12 cellular contexts compared by ENCODE assay signal in genomic region chr2:48398285-48399135, GRCh38. TPM values are rescaled to one million over a fixed set of nuclear protein-coding genes. Genes with fewer than 3 reads are reported as not detected.
DNase-seq lines count a peak whose midpoint lies in the region; ATAC-seq and TF ChIP-seq lines count a peak whose summit lies in the region.
"Had no signal": no experiment of that assay in that cellular context is flagged by ENCODE, and none has a peak within 500 bp of the region (broad histone marks: within the 10 kb centered on the region; RNA-seq: fewer than 3 reads in every experiment).

No MANE protein-coding gene starts in this region.

- H3K4me1 Mint-ChIP-seq in natural killer cell treated with Interleukin-12 subunit alpha and Interleukin-12 subunit beta and Interleukin-15 and Interleukin-18, amount 100 ng/mL, for 72 hours (ENCODE audit: low read depth in 2 of 2) = peaks cover 3 to 5% of the 10 kb centered on the region in 2 donors

- H3K9me3 Mint-ChIP-seq in natural killer cell treated with Interleukin-12 subunit alpha and Interleukin-12 subunit beta and Interleukin-15 and Interleukin-18, amount 100 ng/mL, for 72 hours = no peaks in the 10 kb centered on the region

- TF ChIP-seq POLR2A in spleen (IDR thresholded peaks at IDR 0.05) = no peak

- peak overlapping the region; percentile 54 for H3K4me2 ChIP-seq in neural cell (ENCODE audit: low read length)

- no peaks in the 10 kb centered on the region for H3K36me3 Mint-ChIP-seq in natural killer cell treated with Interleukin-12 subunit alpha and Interleukin-12 subunit beta and Interleukin-15 and Interleukin-18, amount 100 ng/mL, for 72 hours

- no peak for ATAC-seq in natural killer cell treated with Interleukin-12 subunit alpha and Interleukin-12 subunit beta and Interleukin-15 and Interleukin-18, amount 100 ng/mL, for 72 hours
- ATAC-seq in HG02610 (IDR thresholded peaks at IDR 0.05; ENCODE audit: unreplicated experiment) = no peak

- H3K27me3 Mint-ChIP-seq in natural killer cell treated with Interleukin-12 subunit alpha and Interleukin-12 subunit beta and Interleukin-15 and Interleukin-18, amount 100 ng/mL, for 72 hours = peaks cover 0 to 6% of the 10 kb centered on the region in 2 donors

- H3K36me3 ChIP-seq in neural cell (ENCODE audit: insufficient read depth, low read length) (no peaks in the 10 kb centered on the region), spleen (no peaks in the 10 kb centered on the region)
- H3K36me3 ChIP-seq: thyroid gland had no signal

- TF ChIP-seq RAD21 in neural cell (conservative IDR thresholded peaks at IDR 0.05) = no peak

- no peak for TF ChIP-seq CTCF in cardiac fibroblast (IDR thresholded peaks at IDR 0.05; ENCODE audit: low read depth, low read length)
- TF ChIP-seq CTCF in neural cell (IDR thresholded peaks at IDR 0.05; ENCODE audit: poor library complexity, severe bottlenecking) = peak; percentile 45
- no peak for TF ChIP-seq CTCF in spleen (IDR thresholded peaks at IDR 0.05 in 8 of 11, conservative IDR thresholded peaks at IDR 0.05 in 3 of 11)

- peaks cover 0 to 20% (median 0%) of the 10 kb centered on the region in 6 donors for H3K4me1 ChIP-seq in spleen
- H3K4me1 ChIP-seq: thyroid gland had no signal

- no peak for DNase-seq in HEK293T (ENCODE audit: extremely low spot score)
- peak; percentile 75 to 89 for DNase-seq in NCI-H1930 (lab: John Stamatoyannopoulos, UW)
- DNase-seq in cardiac fibroblast (ENCODE audit: low read depth in 2 of 2) = peak; percentile 31
- DNase-seq in spleen = no peak
- DNase-seq in activated CD8-positive, alpha-beta memory T cell treated with anti-CD3 and anti-CD28 coated beads, Interleukin-2, amount 50 U/mL, for 4 hours = no peak
- DNase-seq in natural killer cell treated with Interleukin-12 subunit alpha and Interleukin-12 subunit beta and Interleukin-15 and Interleukin-18, amount 100 ng/mL, for 72 hours (ENCODE audit: low spot score) = no peak
- DNase-seq: Calu3; NK-92 treated with Interleukin-12 subunit alpha and Interleukin-12 subunit beta, amount 100 ng/mL, for 24 hours; thyroid gland had no signal

- peak overlapping the region; percentile 97 for H3K27ac ChIP-seq in neural cell (ENCODE audit: low read length)
- no peak overlapping the region for H3K27ac ChIP-seq in spleen
- H3K27ac ChIP-seq: thyroid gland had no signal

- CTCF ChIA-PET in HEK293T (lab: Yijun Ruan, JAX) = no interaction called here

- H3K9me2 ChIP-seq in neural cell (ENCODE audit: insufficient read depth, low read length) = no peaks in the 10 kb centered on the region

- H3K9me3 ChIP-seq in neural cell (ENCODE audit: low read length) = no peaks in the 10 kb centered on the region
- no peaks in the 10 kb centered on the region for H3K9me3 ChIP-seq in spleen
- H3K9me3 ChIP-seq: thyroid gland had no signal

- POLR2A ChIA-PET in HEK293T (lab: Yijun Ruan, JAX) = no interaction called here

- H2AFZ ChIP-seq in neural cell (ENCODE audit: low read depth, low read length) = peak overlapping the region; percentile 54

- no peak overlapping the region for H3K27ac Mint-ChIP-seq in natural killer cell treated with Interleukin-12 subunit alpha and Interleukin-12 subunit beta and Interleukin-15 and Interleukin-18, amount 100 ng/mL, for 72 hours
- H3K27ac Mint-ChIP-seq: T-helper 2 cell treated with Interferon-gamma antibody and Interleukin-4, amounts not matched to agents 5 μg/mL and 100 μg/mL, for 36 hours had no signal

- WGBS in spleen, 5 donors = 84 to 93% (median 92%) methylated on average over 7 of the region's 7 CpGs

- H3K4me3 ChIP-seq in cardiac fibroblast (replicated peaks in 1 of 2; ENCODE audit: low read depth in 2 of 2, low read length in 2 of 2) = no peak overlapping the region
- H3K4me3 ChIP-seq in neural cell (ENCODE audit: low read length) = peak overlapping the region; percentile 51
- H3K4me3 ChIP-seq in spleen = no peak overlapping the region
- H3K4me3 ChIP-seq: thyroid gland had no signal

- H3K79me2 ChIP-seq in neural cell (replicated peaks; ENCODE audit: insufficient read depth, low read length) = no peaks in the 10 kb centered on the region

- intact Hi-C loops in spleen (cut with DNase I; ENCODE audit: low total_unique reads) = no loop called here

- H3K9ac ChIP-seq in neural cell (ENCODE audit: low read length) = peak overlapping the region; percentile 68

- no peaks in the 10 kb centered on the region for H4K20me1 ChIP-seq in neural cell (ENCODE audit: insufficient read depth)

- peak; percentile 92 for TF ChIP-seq EP300 in neural cell (conservative IDR thresholded peaks at IDR 0.05; ENCODE audit: poor library complexity, severe bottlenecking)

- H3F3A ChIP-seq in neural cell (ENCODE audit: insufficient read depth, low read length, poor library complexity, severe bottlenecking) = peaks cover 15% of the 10 kb centered on the region

- H3K27me3 ChIP-seq in neural cell (ENCODE audit: insufficient read depth, low read depth, low read length) (no peaks in the 10 kb centered on the region), spleen (replicated peaks in 1 of 7) (no peaks in the 10 kb centered on the region)
- H3K27me3 ChIP-seq: thyroid gland had no signal

- no peak overlapping the region for H3K4me3 Mint-ChIP-seq in natural killer cell treated with Interleukin-12 subunit alpha and Interleukin-12 subunit beta and Interleukin-15 and Interleukin-18, amount 100 ng/mL, for 72 hours
- H3K4me3 Mint-ChIP-seq: T-helper 2 cell treated with Interferon-gamma antibody and Interleukin-4, amounts not matched to agents 5 μg/mL and 100 μg/mL, for 36 hours had no signal

TF ChIP-seq in HEK293T, 16 proteins besides CTCF, POLR2A, EP300 and RAD21:
- TF ChIP-seq, protein P1, sequence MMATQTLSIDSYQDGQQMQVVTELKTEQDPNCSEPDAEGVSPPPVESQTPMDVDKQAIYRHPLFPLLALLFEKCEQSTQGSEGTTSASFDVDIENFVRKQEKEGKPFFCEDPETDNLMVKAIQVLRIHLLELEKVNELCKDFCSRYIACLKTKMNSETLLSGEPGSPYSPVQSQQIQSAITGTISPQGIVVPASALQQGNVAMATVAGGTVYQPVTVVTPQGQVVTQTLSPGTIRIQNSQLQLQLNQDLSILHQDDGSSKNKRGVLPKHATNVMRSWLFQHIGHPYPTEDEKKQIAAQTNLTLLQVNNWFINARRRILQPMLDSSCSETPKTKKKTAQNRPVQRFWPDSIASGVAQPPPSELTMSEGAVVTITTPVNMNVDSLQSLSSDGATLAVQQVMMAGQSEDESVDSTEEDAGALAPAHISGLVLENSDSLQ (IDR thresholded peaks at IDR 0.05) = peak; percentile 83
- no peak for TF ChIP-seq SP1 (IDR thresholded peaks at IDR 0.05)

TF ChIP-seq in neural cell, 6 proteins besides CTCF, POLR2A, EP300 and RAD21:
- TF ChIP-seq POLR2AphosphoS5 (IDR thresholded peaks at IDR 0.05) (peak; percentile 62), SMC3 (conservative IDR thresholded peaks at IDR 0.05; ENCODE audit: poor library complexity) (peak; percentile 43), MXI1 (conservative IDR thresholded peaks at IDR 0.05; ENCODE audit: poor library complexity, severe bottlenecking) (peak; percentile 58), TAF1 (IDR thresholded peaks at IDR 0.05; ENCODE audit: low read depth) (peak; percentile 66), EZH2 (IDR thresholded peaks at IDR 0.05; ENCODE audit: borderline replicate concordance, insufficient read depth, low read length, poor library complexity, severe bottlenecking) (no peak)
- TF ChIP-seq, protein P2, sequence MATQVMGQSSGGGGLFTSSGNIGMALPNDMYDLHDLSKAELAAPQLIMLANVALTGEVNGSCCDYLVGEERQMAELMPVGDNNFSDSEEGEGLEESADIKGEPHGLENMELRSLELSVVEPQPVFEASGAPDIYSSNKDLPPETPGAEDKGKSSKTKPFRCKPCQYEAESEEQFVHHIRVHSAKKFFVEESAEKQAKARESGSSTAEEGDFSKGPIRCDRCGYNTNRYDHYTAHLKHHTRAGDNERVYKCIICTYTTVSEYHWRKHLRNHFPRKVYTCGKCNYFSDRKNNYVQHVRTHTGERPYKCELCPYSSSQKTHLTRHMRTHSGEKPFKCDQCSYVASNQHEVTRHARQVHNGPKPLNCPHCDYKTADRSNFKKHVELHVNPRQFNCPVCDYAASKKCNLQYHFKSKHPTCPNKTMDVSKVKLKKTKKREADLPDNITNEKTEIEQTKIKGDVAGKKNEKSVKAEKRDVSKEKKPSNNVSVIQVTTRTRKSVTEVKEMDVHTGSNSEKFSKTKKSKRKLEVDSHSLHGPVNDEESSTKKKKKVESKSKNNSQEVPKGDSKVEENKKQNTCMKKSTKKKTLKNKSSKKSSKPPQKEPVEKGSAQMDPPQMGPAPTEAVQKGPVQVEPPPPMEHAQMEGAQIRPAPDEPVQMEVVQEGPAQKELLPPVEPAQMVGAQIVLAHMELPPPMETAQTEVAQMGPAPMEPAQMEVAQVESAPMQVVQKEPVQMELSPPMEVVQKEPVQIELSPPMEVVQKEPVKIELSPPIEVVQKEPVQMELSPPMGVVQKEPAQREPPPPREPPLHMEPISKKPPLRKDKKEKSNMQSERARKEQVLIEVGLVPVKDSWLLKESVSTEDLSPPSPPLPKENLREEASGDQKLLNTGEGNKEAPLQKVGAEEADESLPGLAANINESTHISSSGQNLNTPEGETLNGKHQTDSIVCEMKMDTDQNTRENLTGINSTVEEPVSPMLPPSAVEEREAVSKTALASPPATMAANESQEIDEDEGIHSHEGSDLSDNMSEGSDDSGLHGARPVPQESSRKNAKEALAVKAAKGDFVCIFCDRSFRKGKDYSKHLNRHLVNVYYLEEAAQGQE (IDR thresholded peaks at IDR 0.05; ENCODE audit: borderline replicate concordance) = peak; percentile 31
TF ChIP-seq in neural cell: peak in this region for 5.

RNA-seq across cellular contexts. Expression of gene PPP1R21, which starts 42.1 kb away (rescaled TPM):
- 61.8 and 66.2 TPM in 2 replicates for polyA plus RNA-seq in neural cell
- 61.1 and 62.1 TPM in 2 replicates for polyA minus RNA-seq in neural cell
- 10 to 100 TPM; 34.5 to 82.2 (median 47.9) TPM for total RNA-seq in spleen
- polyA plus RNA-seq in spleen = 10 to 100 TPM; 36.3 to 46.6 (median 40.8) TPM
- total RNA-seq in natural killer cell treated with Interleukin-12 subunit alpha and Interleukin-12 subunit beta and Interleukin-15 and Interleukin-18, amount 100 ng/mL, for 72 hours = 10 to 100 TPM; 29.0 to 35.0 TPM

Comparison
In these comparisons a context has a peak if more than half of its experiments do, and no peak if none do; other contexts are left out.
1. DNase-seq: peak in NCI-H1930 (2 of 2) and cardiac fibroblast (2 of 2); none in HEK293T (single experiment), spleen (single experiment), activated CD8-positive, alpha-beta memory T cell treated with anti-CD3 and anti-CD28 coated beads, Interleukin-2, amount 50 U/mL, for 4 hours (single experiment) and natural killer cell treated with Interleukin-12 subunit alpha and Interleukin-12 subunit beta and Interleukin-15 and Interleukin-18, amount 100 ng/mL, for 72 hours (single experiment).